In genomic region chr19:48085904-48086864, GRCh38 we compare ENCODE assay signal across 16 cellular contexts. TPM values are rescaled to one million over a fixed set of nuclear protein-coding genes. Genes with fewer than 3 reads are reported as not detected.
DNase-seq lines count a peak whose midpoint lies in the region; ATAC-seq and TF ChIP-seq lines count a peak whose summit lies in the region.
"Had no signal": no experiment of that assay in that cellular context is flagged by ENCODE, and none has a peak within 500 bp of the region (broad histone marks: within the 10 kb centered on the region; RNA-seq: fewer than 3 reads in every experiment).

No MANE protein-coding gene starts in this region.

- no peaks in the 10 kb centered on the region for H3K36me3 ChIP-seq in MG63

- POLR2A ChIA-PET in naive thymus-derived CD8-positive, alpha-beta T cell (lab: Charles Lee): interaction anchor here (0.6 kb wide), 1 partner anchor 27 kb away, joined by 4 read pairs; no protein-coding TSS in a partner anchor

- peaks cover 14% of the 10 kb centered on the region for H3K36me3 Mint-ChIP-seq in brain
- no peaks in the 10 kb centered on the region for H3K36me3 Mint-ChIP-seq in progenitor cell of endocrine pancreas (ENCODE audit: insufficient read depth)
- H3K36me3 Mint-ChIP-seq in naive thymus-derived CD8-positive, alpha-beta T cell: no peaks in the 10 kb centered on the region
- H3K36me3 Mint-ChIP-seq: activated naive CD4-positive, alpha-beta T cell treated with anti-CD3 and anti-CD28 coated beads, Interleukin-2, amount 50 U/mL, for 72 hours had no signal

- H3K9me3 Mint-ChIP-seq in brain: peaks cover 2 to 15% (median 6%) of the 10 kb centered on the region in 5 experiments
- H3K9me3 Mint-ChIP-seq in progenitor cell of endocrine pancreas (ENCODE audit: low read depth): peaks cover 2% of the 10 kb centered on the region
- no peaks in the 10 kb centered on the region for H3K9me3 Mint-ChIP-seq in naive thymus-derived CD8-positive, alpha-beta T cell
- H3K9me3 Mint-ChIP-seq: activated naive CD4-positive, alpha-beta T cell treated with anti-CD3 and anti-CD28 coated beads, Interleukin-2, amount 50 U/mL, for 72 hours had no signal

- H3K27me3 ChIP-seq in MG63: no peaks in the 10 kb centered on the region
- H3K27me3 ChIP-seq: esophagus muscularis mucosa had no signal

- ATAC-seq in GM18520 (IDR thresholded peaks at IDR 0.05; ENCODE audit: unreplicated experiment): no peak
- ATAC-seq in naive thymus-derived CD8-positive, alpha-beta T cell: no peak
- ATAC-seq: activated naive CD4-positive, alpha-beta T cell treated with anti-CD3 and anti-CD28 coated beads, Interleukin-2, amount 50 U/mL, for 72 hours had no signal

- DNase-seq in MG63: peak; percentile 60
- DNase-seq in progenitor cell of endocrine pancreas (ENCODE audit: low spot score, unreplicated experiment): no peak
- no peak for DNase-seq in NCI-H69 (lab: John Stamatoyannopoulos, UW)
- no peak for DNase-seq in naive thymus-derived CD8-positive, alpha-beta T cell
- DNase-seq: COR-L47, NCI-H2171 treated with DMSO at 0.1 percent for 48 hours, RPMI8226, T-helper 9 cell had no signal

- H3K4me3 ChIP-seq in GM12875 (ENCODE audit: low read depth, low read length): no peak overlapping the region
- no peak overlapping the region for H3K4me3 ChIP-seq in MG63
- H3K4me3 ChIP-seq: esophagus muscularis mucosa, lung, thoracic aorta had no signal

- H3K9me3 ChIP-seq in MG63: peaks cover 11% of the 10 kb centered on the region
- H3K9me3 ChIP-seq: esophagus muscularis mucosa, thoracic aorta had no signal

- TF ChIP-seq CTCF in GM12875 (IDR thresholded peaks at IDR 0.05; ENCODE audit: borderline replicate concordance, insufficient read depth, low read depth, low read length) (0 out of 2 replicates have a peak, but pooled peaks have one; percentile 2), brain (conservative IDR thresholded peaks at IDR 0.05) (no peak), progenitor cell of endocrine pancreas (IDR thresholded peaks at IDR 0.05; ENCODE audit: unreplicated experiment) (peak; percentile 13)

- H3K27me3 Mint-ChIP-seq in brain: no peaks in the 10 kb centered on the region
- peaks cover 6% of the 10 kb centered on the region for H3K27me3 Mint-ChIP-seq in progenitor cell of endocrine pancreas
- H3K27me3 Mint-ChIP-seq in naive thymus-derived CD8-positive, alpha-beta T cell: peaks cover 0 to 35% (median 15%) of the 10 kb centered on the region in 5 donors

- peak overlapping the region in 4 of 5 experiments; percentile 59 to 96 (median 92) for H3K27ac Mint-ChIP-seq in brain
- H3K27ac Mint-ChIP-seq in progenitor cell of endocrine pancreas: no peak overlapping the region
- H3K27ac Mint-ChIP-seq in naive thymus-derived CD8-positive, alpha-beta T cell: peak overlapping the region in 1 of 10 donors; percentile 41
- H3K27ac Mint-ChIP-seq: activated naive CD4-positive, alpha-beta T cell treated with anti-CD3 and anti-CD28 coated beads, Interleukin-2, amount 50 U/mL, for 72 hours had no signal

- H3K4me3 Mint-ChIP-seq in brain: no peak overlapping the region
- H3K4me3 Mint-ChIP-seq in progenitor cell of endocrine pancreas (ENCODE audit: low read depth): no peak overlapping the region
- H3K4me3 Mint-ChIP-seq in naive thymus-derived CD8-positive, alpha-beta T cell: no peak overlapping the region

- H3K4me1 Mint-ChIP-seq in brain (peaks cover 40% of the 10 kb centered on the region), progenitor cell of endocrine pancreas (ENCODE audit: low read depth) (no peaks in the 10 kb centered on the region)
- no peaks in the 10 kb centered on the region for H3K4me1 Mint-ChIP-seq in naive thymus-derived CD8-positive, alpha-beta T cell

RNA-seq across cellular contexts. Expression of gene PLA2G4C, which starts 24.4 kb away (rescaled TPM):
- 8.9 and 17.7 TPM in 2 replicates for total RNA-seq in MG63 (2014; rRNA removed; shearing (Covaris generic); ENCODE audit: low replicate concordance)
- 23.1 TPM for polyA plus RNA-seq in brain (ENCODE audit: insufficient read depth, low read depth, low replicate concordance)
- total RNA-seq in progenitor cell of endocrine pancreas: 0.26 and 0.93 TPM in 2 replicates
- 1 to 10 TPM; 1.6 to 2.7 TPM for total RNA-seq in naive thymus-derived CD8-positive, alpha-beta T cell
- polyA plus RNA-seq in naive thymus-derived CD8-positive, alpha-beta T cell: under 1 TPM in 2 of 3 donors, not detected in 1; 0.39 to 0.74 TPM

RNA-seq across cellular contexts. Expression of gene CABP5, which starts 42.3 kb away (rescaled TPM):
- total RNA-seq in MG63 (2014; rRNA removed; shearing (Covaris generic); ENCODE audit: low replicate concordance): not detected in 2 replicates
- polyA plus RNA-seq in brain (ENCODE audit: insufficient read depth, low read depth, low replicate concordance): not detected
- not detected in 2 replicates for total RNA-seq in progenitor cell of endocrine pancreas
- not detected for total RNA-seq in naive thymus-derived CD8-positive, alpha-beta T cell
- polyA plus RNA-seq in naive thymus-derived CD8-positive, alpha-beta T cell: not detected
- total RNA-seq: activated naive CD4-positive, alpha-beta T cell treated with anti-CD3 and anti-CD28 coated beads, Interleukin-2, amount 50 U/mL, for 72 hours; cerebellum; esophagus muscularis mucosa; lung; thoracic aorta had no signal

Comparison
In these comparisons a context has a peak if more than half of its experiments do, and no peak if none do; other contexts are left out.
1. CTCF ChIP-seq: peak in GM12875 (single experiment) and progenitor cell of endocrine pancreas (single experiment); none in brain (0 of 2).